36 cellular contexts compared by ENCODE assay signal in genomic region chr10:77077546-77077945, GRCh38.
"Had no signal": no experiment of that assay in that cellular context is flagged by ENCODE, and none has a peak within 500 bp of the region (broad histone marks: within the 10 kb centered on the region; RNA-seq: fewer than 3 reads in every experiment).

No MANE protein-coding gene starts in this region.

- FAIRE-seq: TTC549 had no signal

- H3K9me3 Mint-ChIP-seq: activated B cell treated with CpG ODN at 0.5 μM for 24 hours; activated CD4-positive, alpha-beta memory T cell treated with anti-CD3 and anti-CD28 coated beads, Interleukin-2, amount 10 ng/mL, durations not matched to agents 7 days and 5 days; activated CD4-positive, alpha-beta T cell treated with anti-CD3 and anti-CD28 coated beads, Interleukin-2, amount 10 ng/mL, durations not matched to agents 7 days and 5 days; activated naive CD4-positive, alpha-beta T cell treated with anti-CD3 and anti-CD28 coated beads for 36 hours; activated naive CD4-positive, alpha-beta T cell treated with anti-CD3 and anti-CD28 coated beads, Interleukin-2, amount 50 U/mL, for 72 hours; activated naive CD8-positive, alpha-beta T cell treated with anti-CD3 and anti-CD28 coated beads for 36 hours; activated T-cell treated with anti-CD3 and anti-CD28 coated beads, Interleukin-2, amount 50 U/mL, for 4 hours; activated T-cell treated with anti-CD3 and anti-CD28 coated beads, Interleukin-2, amount 50 U/mL, for 72 hours; activated T-helper 1 cell treated with anti-CD3 and anti-CD28 coated beads, Interleukin-12 subunit alpha, Interleukin-12 subunit beta, Interleukin-2, Interleukin-4 antibody, amounts not matched to agents 30 ng/mL and 10 ng/mL and 1 ng/mL, durations not matched to agents 14 hours and 24 hours and 36 hours; activated T-helper 17 cell treated with anti-CD3 and anti-CD28 coated beads, Interleukin-2, amount 50 U/mL, for 72 hours; central memory CD8-positive, alpha-beta T cell; T-helper 1 cell treated with Interleukin-12 subunit alpha and Interleukin-12 subunit beta and Interleukin-4 antibody, amounts not matched to agents 30 μg/mL and 1 μg/mL, for 36 hours; T-helper 2 cell treated with Interferon-gamma antibody and Interleukin-4, amounts not matched to agents 5 μg/mL and 100 μg/mL, for 36 hours had no signal

- H3K4me3 ChIP-seq: adrenal gland, body of pancreas, breast epithelium had no signal

- H3K27me3 Mint-ChIP-seq: activated B cell treated with CpG ODN at 0.5 μM for 24 hours; activated CD4-positive, alpha-beta memory T cell treated with anti-CD3 and anti-CD28 coated beads, Interleukin-2, amount 10 ng/mL, durations not matched to agents 7 days and 5 days; activated naive CD8-positive, alpha-beta T cell treated with anti-CD3 and anti-CD28 coated beads for 36 hours; activated T-helper 17 cell treated with anti-CD3 and anti-CD28 coated beads, Interleukin-2, amount 50 U/mL, for 72 hours had no signal

- H3K27ac Mint-ChIP-seq: activated B cell treated with CpG ODN at 0.5 μM for 24 hours; activated CD4-positive, alpha-beta memory T cell treated with anti-CD3 and anti-CD28 coated beads, Interleukin-2, amount 10 ng/mL, durations not matched to agents 7 days and 5 days; activated CD4-positive, alpha-beta T cell treated with anti-CD3 and anti-CD28 coated beads, Interleukin-2, amount 10 ng/mL, durations not matched to agents 7 days and 5 days; activated CD8-positive, alpha-beta memory T cell treated with anti-CD3 and anti-CD28 coated beads, Interleukin-2, amount 10 ng/mL, durations not matched to agents 7 days and 5 days; activated CD8-positive, alpha-beta T cell treated with anti-CD3 and anti-CD28 coated beads, Interleukin-2, amount 10 ng/mL, durations not matched to agents 7 days and 5 days; activated naive CD4-positive, alpha-beta T cell treated with anti-CD3 and anti-CD28 coated beads for 36 hours; activated naive CD4-positive, alpha-beta T cell treated with anti-CD3 and anti-CD28 coated beads, Interleukin-2, amount 50 U/mL, for 72 hours; activated naive CD8-positive, alpha-beta T cell treated with anti-CD3 and anti-CD28 coated beads for 36 hours; activated T-cell treated with anti-CD3 and anti-CD28 coated beads, Interleukin-2, amount 50 U/mL, for 72 hours; activated T-helper 1 cell treated with anti-CD3 and anti-CD28 coated beads, Interleukin-12 subunit alpha, Interleukin-12 subunit beta, Interleukin-2, Interleukin-4 antibody, amounts not matched to agents 30 ng/mL and 10 ng/mL and 1 ng/mL, durations not matched to agents 14 hours and 24 hours and 36 hours; activated T-helper 17 cell treated with anti-CD3 and anti-CD28 coated beads, Interleukin-2, amount 50 U/mL, for 72 hours; T-helper 1 cell treated with Interleukin-12 subunit alpha and Interleukin-12 subunit beta and Interleukin-4 antibody, amounts not matched to agents 30 μg/mL and 1 μg/mL, for 36 hours; T-helper 2 cell treated with Interferon-gamma antibody and Interleukin-4, amounts not matched to agents 5 μg/mL and 100 μg/mL, for 36 hours had no signal

- H3K4me1 Mint-ChIP-seq: activated B cell treated with CpG ODN at 0.5 μM for 24 hours; activated CD4-positive, alpha-beta memory T cell treated with anti-CD3 and anti-CD28 coated beads, Interleukin-2, amount 10 ng/mL, durations not matched to agents 7 days and 5 days; activated CD4-positive, alpha-beta T cell treated with anti-CD3 and anti-CD28 coated beads, Interleukin-2, amount 10 ng/mL, durations not matched to agents 7 days and 5 days; activated CD8-positive, alpha-beta memory T cell treated with anti-CD3 and anti-CD28 coated beads, Interleukin-2, amount 10 ng/mL, durations not matched to agents 7 days and 5 days; activated naive CD8-positive, alpha-beta T cell treated with anti-CD3 and anti-CD28 coated beads for 36 hours; activated T-helper 17 cell treated with anti-CD3 and anti-CD28 coated beads, Interleukin-2, amount 50 U/mL, for 72 hours; central memory CD8-positive, alpha-beta T cell had no signal

- H3K36me3 ChIP-seq: adrenal gland, brain microvascular endothelial cell, breast epithelium had no signal

- H3K4me1 ChIP-seq: adrenal gland, body of pancreas, breast epithelium had no signal

- H3K27me3 ChIP-seq: adrenal gland, body of pancreas, brain microvascular endothelial cell, breast epithelium had no signal

- H3K36me3 Mint-ChIP-seq: activated CD8-positive, alpha-beta memory T cell treated with anti-CD3 and anti-CD28 coated beads, Interleukin-2, amount 10 ng/mL, durations not matched to agents 7 days and 5 days; activated naive CD4-positive, alpha-beta T cell treated with anti-CD3 and anti-CD28 coated beads, Interleukin-2, amount 50 U/mL, for 72 hours; activated naive CD8-positive, alpha-beta T cell treated with anti-CD3 and anti-CD28 coated beads for 36 hours had no signal

- H3K27ac ChIP-seq: adrenal gland, body of pancreas, brain microvascular endothelial cell, breast epithelium had no signal

- ATAC-seq: activated CD8-positive, alpha-beta memory T cell treated with anti-CD3 and anti-CD28 coated beads, Interleukin-2, amount 10 ng/mL, durations not matched to agents 7 days and 5 days; activated CD8-positive, alpha-beta T cell treated with anti-CD3 and anti-CD28 coated beads, Interleukin-2, amount 10 ng/mL, durations not matched to agents 7 days and 5 days; activated naive CD4-positive, alpha-beta T cell treated with anti-CD3 and anti-CD28 coated beads, Interleukin-2, amount 50 U/mL, for 72 hours; activated T-cell treated with anti-CD3 and anti-CD28 coated beads, Interleukin-2, amount 50 U/mL, for 4 hours; activated T-cell treated with anti-CD3 and anti-CD28 coated beads, Interleukin-2, amount 50 U/mL, for 72 hours; activated T-helper 17 cell treated with anti-CD3 and anti-CD28 coated beads, Interleukin-2, amount 50 U/mL, for 72 hours; body of pancreas had no signal

- DNase-seq: activated B cell treated with CpG ODN at 0.5 μM for 24 hours; activated CD4-positive, alpha-beta memory T cell treated with anti-CD3 and anti-CD28 coated beads, Interleukin-2, amount 10 ng/mL, durations not matched to agents 7 days and 5 days; activated CD4-positive, alpha-beta T cell treated with anti-CD3 and anti-CD28 coated beads for 48 hours; activated CD4-positive, alpha-beta T cell treated with anti-CD3 and anti-CD28 coated beads, Interleukin-2, amount 10 ng/mL, durations not matched to agents 7 days and 5 days; activated CD4-positive, alpha-beta T cell treated with anti-CD3 and anti-CD28 coated beads, Interleukin-2, amount 50 U/mL, for 48 hours; activated CD4-positive, CD25-positive, alpha-beta regulatory T cell treated with anti-CD3 and anti-CD28 coated beads, Interleukin-2, amount 50 U/mL, for 72 hours; activated CD8-positive, alpha-beta memory T cell treated with anti-CD3 and anti-CD28 coated beads for 24 hours; activated CD8-positive, alpha-beta memory T cell treated with anti-CD3 and anti-CD28 coated beads, Interleukin-2, amount 10 ng/mL, durations not matched to agents 7 days and 5 days; activated CD8-positive, alpha-beta memory T cell treated with anti-CD3 and anti-CD28 coated beads, Interleukin-2, amount 50 U/mL, for 48 hours; activated CD8-positive, alpha-beta T cell treated with anti-CD3 and anti-CD28 coated beads, Interleukin-2, amount 10 ng/mL, durations not matched to agents 7 days and 5 days; activated effector memory CD4-positive, alpha-beta T cell treated with anti-CD3 and anti-CD28 coated beads, Interleukin-2, amount 50 U/mL, for 16 hours; activated gamma-delta T cell treated with Interleukin-2 at 50 U/mL for 16 hours; activated naive CD4-positive, alpha-beta T cell; activated naive CD4-positive, alpha-beta T cell treated with anti-CD3 and anti-CD28 coated beads for 36 hours; activated naive CD4-positive, alpha-beta T cell treated with anti-CD3 and anti-CD28 coated beads, Interleukin-2, amount 50 U/mL, for 16 hours; activated naive CD8-positive, alpha-beta T cell treated with anti-CD3 and anti-CD28 coated beads for 36 hours; activated T-cell treated with anti-CD3 and anti-CD28 coated beads, Interleukin-2, amount 50 U/mL, for 1 hour; activated T-cell treated with anti-CD3 and anti-CD28 coated beads, Interleukin-2, amount 50 U/mL, for 4 hours; activated T-cell treated with anti-CD3 and anti-CD28 coated beads, Interleukin-2, amount 50 U/mL, for 72 hours; adrenal gland; amniotic stem cell; aorta; body of pancreas; brain microvascular endothelial cell; SW 1271; T-helper 1 cell; T-helper 2 cell; T-helper 9 cell had no signal

- H3K4me3 Mint-ChIP-seq: activated B cell treated with CpG ODN at 0.5 μM for 24 hours; activated CD4-positive, alpha-beta memory T cell treated with anti-CD3 and anti-CD28 coated beads, Interleukin-2, amount 10 ng/mL, durations not matched to agents 7 days and 5 days; activated CD4-positive, alpha-beta T cell treated with anti-CD3 and anti-CD28 coated beads, Interleukin-2, amount 10 ng/mL, durations not matched to agents 7 days and 5 days; activated CD8-positive, alpha-beta memory T cell treated with anti-CD3 and anti-CD28 coated beads, Interleukin-2, amount 10 ng/mL, durations not matched to agents 7 days and 5 days; activated CD8-positive, alpha-beta T cell treated with anti-CD3 and anti-CD28 coated beads, Interleukin-2, amount 10 ng/mL, durations not matched to agents 7 days and 5 days; activated naive CD4-positive, alpha-beta T cell treated with anti-CD3 and anti-CD28 coated beads for 36 hours; activated naive CD8-positive, alpha-beta T cell treated with anti-CD3 and anti-CD28 coated beads for 36 hours; activated T-cell treated with anti-CD3 and anti-CD28 coated beads, Interleukin-2, amount 50 U/mL, for 4 hours; activated T-cell treated with anti-CD3 and anti-CD28 coated beads, Interleukin-2, amount 50 U/mL, for 72 hours; activated T-helper 1 cell treated with anti-CD3 and anti-CD28 coated beads, Interleukin-12 subunit alpha, Interleukin-12 subunit beta, Interleukin-2, Interleukin-4 antibody, amounts not matched to agents 30 ng/mL and 10 ng/mL and 1 ng/mL, durations not matched to agents 14 hours and 24 hours and 36 hours; activated T-helper 17 cell treated with anti-CD3 and anti-CD28 coated beads, Interleukin-2, amount 50 U/mL, for 72 hours; central memory CD8-positive, alpha-beta T cell; T-helper 1 cell treated with Interleukin-12 subunit alpha and Interleukin-12 subunit beta and Interleukin-4 antibody, amounts not matched to agents 30 μg/mL and 1 μg/mL, for 36 hours; T-helper 2 cell treated with Interferon-gamma antibody and Interleukin-4, amounts not matched to agents 5 μg/mL and 100 μg/mL, for 36 hours had no signal

- H3K9me3 ChIP-seq: adrenal gland, body of pancreas, breast epithelium had no signal
